In genomic region chr2:120592084-120592483, GRCh38 we compare ENCODE assay signal across 24 cellular contexts.
DNase-seq lines count a peak whose midpoint lies in the region; ATAC-seq, FAIRE-seq and TF ChIP-seq lines count a peak whose summit lies in the region.
"Had no signal": no experiment of that assay in that cellular context is flagged by ENCODE, and none has a peak within 500 bp of the region (broad histone marks: within the 10 kb centered on the region; RNA-seq: fewer than 3 reads in every experiment).

No MANE protein-coding gene starts in this region.

- H3K4me1 ChIP-seq in right cardiac atrium (ENCODE audit: control insufficient read depth, insufficient read depth, low read length) (peaks cover 6% of the 10 kb centered on the region), right atrium auricular region (peaks cover 0 to 14% of the 10 kb centered on the region in 2 donors), K562 (replicated peaks in 1 of 2; ENCODE audit: control insufficient read depth in 2 of 2, insufficient read depth in 2 of 2, low read length in 2 of 2) (peaks cover 0 to 6% of the 10 kb centered on the region in 2 experiments; a peak in 1 of 5 replicates)
- H3K4me1 ChIP-seq: BE2C had no signal

- no peaks in the 10 kb centered on the region for H3K79me2 ChIP-seq in K562 (ENCODE audit: control insufficient read depth, insufficient read depth, low read length)

- H3K4me3 Mint-ChIP-seq in activated CD4-positive, alpha-beta memory T cell treated with anti-CD3 and anti-CD28 coated beads, Interleukin-2, amount 10 ng/mL, durations not matched to agents 7 days and 5 days, result no peak overlapping the region
- H3K4me3 Mint-ChIP-seq: CD4-positive, CD25-positive, alpha-beta regulatory T cell; CD8-positive, alpha-beta memory T cell; GM23338 had no signal

- intact Hi-C loops in right cardiac atrium (cut with DNase I), result no loop called here
- intact Hi-C loops in K562 (cut with micrococcal nuclease), result no loop called here

- H3K9me3 Mint-ChIP-seq in activated CD4-positive, alpha-beta memory T cell treated with anti-CD3 and anti-CD28 coated beads, Interleukin-2, amount 10 ng/mL, durations not matched to agents 7 days and 5 days, result no peaks in the 10 kb centered on the region
- H3K9me3 Mint-ChIP-seq: CD8-positive, alpha-beta memory T cell had no signal

- in situ Hi-C loops in K562 (cut with MboI), result no loop called here

- DNase-seq in right cardiac atrium, result peak in 2 of 3 donors; percentile 3 to 29
- no peak for DNase-seq in right atrium auricular region (ENCODE audit: low spot score)
- DNase-seq in WERI-Rb-1, result no peak
- DNase-seq in K562 (ENCODE audit: extremely low read depth in 1 of 4, low spot score in 3 of 4), result no peak
- DNase-seq in urothelium cell line (ENCODE audit: low spot score), result no peak
- DNase-seq in activated CD4-positive, alpha-beta memory T cell treated with anti-CD3 and anti-CD28 coated beads, Interleukin-2, amount 10 ng/mL, durations not matched to agents 7 days and 5 days, result no peak
- DNase-seq: ACHN; BE2C; C1 segment of cervical spinal cord; CD4-positive, CD25-positive, alpha-beta regulatory T cell; CD8-positive, alpha-beta memory T cell; COR-L47; DMS 273 treated with DMSO at 0.1 percent for 48 hours; DMS53; DND-41; EL; H7 had no signal

- peaks cover 24% of the 10 kb centered on the region for H3K27me3 Mint-ChIP-seq in activated CD4-positive, alpha-beta memory T cell treated with anti-CD3 and anti-CD28 coated beads, Interleukin-2, amount 10 ng/mL, durations not matched to agents 7 days and 5 days

- no peaks in the 10 kb centered on the region for H3K9me1 ChIP-seq in K562 (ENCODE audit: control insufficient read depth, insufficient read depth, low read length)

- H4K20me1 ChIP-seq in K562 (replicated peaks; ENCODE audit: control insufficient read depth, insufficient read depth, low read length), result peaks cover 12% of the 10 kb centered on the region; the same call in 1 of the 2 replicates

- POLR2A ChIA-PET in K562 (lab: Yijun Ruan, JAX), result no interaction called here
- POLR2A ChIA-PET in activated CD4-positive, alpha-beta memory T cell treated with anti-CD3 and anti-CD28 coated beads, Interleukin-2, amount 10 ng/mL, durations not matched to agents 7 days and 5 days (lab: Charles Lee), result no interaction called here

- CTCF ChIA-PET in K562 (lab: Yijun Ruan, JAX; ENCODE audit: low intra/inter-chr PET ratio), result no interaction called here
- CTCF ChIA-PET in activated CD4-positive, alpha-beta memory T cell treated with anti-CD3 and anti-CD28 coated beads, Interleukin-2, amount 10 ng/mL, durations not matched to agents 7 days and 5 days (lab: Charles Lee), result no interaction called here

- no peaks in the 10 kb centered on the region for H3K27me3 ChIP-seq in right cardiac atrium (ENCODE audit: control insufficient read depth, insufficient read depth)
- H3K27me3 ChIP-seq in right atrium auricular region, result no peaks in the 10 kb centered on the region
- no peaks in the 10 kb centered on the region for H3K27me3 ChIP-seq in WERI-Rb-1 (ENCODE audit: insufficient read depth, low read depth, severe bottlenecking)
- peaks cover 13 to 54% of the 10 kb centered on the region in 2 experiments; a peak in 4 of 5 replicates for H3K27me3 ChIP-seq in K562 (ENCODE audit: control insufficient read depth in 2 of 2, insufficient read depth in 2 of 2, low read length in 2 of 2)
- H3K27me3 ChIP-seq: BE2C had no signal

- H3K9me3 ChIP-seq in right cardiac atrium (ENCODE audit: control insufficient read depth, low read length) (no peaks in the 10 kb centered on the region), right atrium auricular region (no peaks in the 10 kb centered on the region), WERI-Rb-1 (ENCODE audit: severe bottlenecking) (no peaks in the 10 kb centered on the region), K562 (replicated peaks; ENCODE audit: control insufficient read depth, insufficient read depth, low read depth, low read length) (no peaks in the 10 kb centered on the region)
- H3K9me3 ChIP-seq: BE2C had no signal

- no peak for TF ChIP-seq RAD21 in K562 (CRISPR knock-in tag; conservative IDR thresholded peaks at IDR 0.05 in 1 of 2, IDR thresholded peaks at IDR 0.05 in 1 of 2)

- no peak overlapping the region for H3K4me3 ChIP-seq in right cardiac atrium (ENCODE audit: low read length)
- H3K4me3 ChIP-seq in right atrium auricular region, result no peak overlapping the region
- H3K4me3 ChIP-seq in WERI-Rb-1 (ENCODE audit: low read depth, low read length), result no peak overlapping the region
- no peak overlapping the region for H3K4me3 ChIP-seq in K562
- H3K4me3 ChIP-seq: GM23338 had no signal

- H3K27ac Mint-ChIP-seq in activated CD4-positive, alpha-beta memory T cell treated with anti-CD3 and anti-CD28 coated beads, Interleukin-2, amount 10 ng/mL, durations not matched to agents 7 days and 5 days, result no peak overlapping the region
- H3K27ac Mint-ChIP-seq: CD4-positive, CD25-positive, alpha-beta regulatory T cell; CD8-positive, alpha-beta memory T cell; GM23338 had no signal

- ATAC-seq in right cardiac atrium (no peak), K562 (no peak), GM21447 (IDR thresholded peaks at IDR 0.05; ENCODE audit: unreplicated experiment) (no peak)
- ATAC-seq: GM23338, HCT116 had no signal

- H3K36me3 Mint-ChIP-seq in activated CD4-positive, alpha-beta memory T cell treated with anti-CD3 and anti-CD28 coated beads, Interleukin-2, amount 10 ng/mL, durations not matched to agents 7 days and 5 days (ENCODE audit: low read depth), result no peaks in the 10 kb centered on the region
- H3K36me3 Mint-ChIP-seq: CD4-positive, CD25-positive, alpha-beta regulatory T cell; CD8-positive, alpha-beta memory T cell had no signal

- TF ChIP-seq CTCF in right atrium auricular region (IDR thresholded peaks at IDR 0.05) (no peak), WERI-Rb-1 (IDR thresholded peaks at IDR 0.05; ENCODE audit: low read depth, low read length) (no peak), K562 (IDR thresholded peaks at IDR 0.05 in 2 of 3, conservative IDR thresholded peaks at IDR 0.05 in 1 of 3; ENCODE audit: insufficient read depth in 2 of 3, low read depth in 1 of 3, low read length in 3 of 3) (no peak)

- 75% methylated on average over 10 of the region's 10 CpGs for WGBS in right cardiac atrium
- WGBS in K562 (ENCODE audit: insufficient coverage, low coverage, missing lambda C conversion rate), result 0% methylated on average over 7 of the region's 10 CpGs

- H3K4me1 Mint-ChIP-seq in activated CD4-positive, alpha-beta memory T cell treated with anti-CD3 and anti-CD28 coated beads, Interleukin-2, amount 10 ng/mL, durations not matched to agents 7 days and 5 days, result no peaks in the 10 kb centered on the region
- H3K4me1 Mint-ChIP-seq: CD4-positive, CD25-positive, alpha-beta regulatory T cell; CD8-positive, alpha-beta memory T cell had no signal

- FAIRE-seq in K562 (lab: Jason Lieb, UNC) (no peak), urothelium cell line (lab: Jason Lieb, UNC) (peak; percentile 56)
- FAIRE-seq: A204.1, GM12891, GM19239, HTR-8/SVneo had no signal

- H3K27ac ChIP-seq in right cardiac atrium (ENCODE audit: low read length) (no peak overlapping the region), right atrium auricular region (no peak overlapping the region), WERI-Rb-1 (peak overlapping the region; percentile 88), K562 (ENCODE audit: extremely low read depth, low read depth, low read length) (no peak overlapping the region)

- TF ChIP-seq POLR2A in K562 (conservative IDR thresholded peaks at IDR 0.05), result no peak

- H3K4me2 ChIP-seq in K562 (ENCODE audit: insufficient read depth, low read length), result no peak overlapping the region
- H3K4me2 ChIP-seq: GM23338 had no signal

- H3K36me3 ChIP-seq in right atrium auricular region, result no peaks in the 10 kb centered on the region
- H3K36me3 ChIP-seq in WERI-Rb-1, result no peaks in the 10 kb centered on the region
- no peaks in the 10 kb centered on the region for H3K36me3 ChIP-seq in K562 (ENCODE audit: control insufficient read depth, insufficient read depth, low read length)
- H3K36me3 ChIP-seq: BE2C had no signal

- no peak for TF ChIP-seq EP300 in K562 (IDR thresholded peaks at IDR 0.05; ENCODE audit: low read length)

- H2AFZ ChIP-seq in K562 (ENCODE audit: low read depth, low read length), result no peak overlapping the region
- H2AFZ ChIP-seq: GM23338 had no signal

- BruUV-seq in K562 (replicated peaks; lab: Mats Ljungman, UMichigan), result no TSS peak

- H3K9ac ChIP-seq in K562 (ENCODE audit: insufficient read depth in 1 of 2, low read depth in 2 of 2, low read length in 2 of 2), result no peak overlapping the region

TF ChIP-seq in K562, 482 proteins besides CTCF, POLR2A, EP300 and RAD21:
- TF ChIP-seq RAD51 (IDR thresholded peaks at IDR 0.05; ENCODE audit: borderline replicate concordance, low read depth) (peak; percentile 62), NELFE (IDR thresholded peaks at IDR 0.05; ENCODE audit: insufficient read depth, insufficient read length) (no peak), ZZZ3 (IDR thresholded peaks at IDR 0.05) (no peak), TFE3 (CRISPR knock-in tag; IDR thresholded peaks at IDR 0.05) (peak; percentile 68)

Comparison
In these comparisons a context has a peak if more than half of its experiments do, and no peak if none do; other contexts are left out.
1. DNase-seq: peak in right cardiac atrium (2 of 3); none in right atrium auricular region (single experiment), WERI-Rb-1 (single experiment), K562 (0 of 4), urothelium cell line (single experiment) and activated CD4-positive, alpha-beta memory T cell treated with anti-CD3 and anti-CD28 coated beads, Interleukin-2, amount 10 ng/mL, durations not matched to agents 7 days and 5 days (single experiment).